In genomic region chr10:71597821-71598498, GRCh38 we compare ENCODE assay signal across 10 cellular contexts.
DNase-seq lines count a peak whose midpoint lies in the region; TF ChIP-seq lines count a peak whose summit lies in the region.
"Had no signal": no experiment of that assay in that cellular context is flagged by ENCODE, and none has a peak within 500 bp of the region (broad histone marks: within the 10 kb centered on the region; RNA-seq: fewer than 3 reads in every experiment).

No MANE protein-coding gene starts in this region.

- H3K9me3 Mint-ChIP-seq in CD8-positive, alpha-beta memory T cell, result no peaks in the 10 kb centered on the region
- H3K9me3 Mint-ChIP-seq: HFFc6 had no signal

- H3K27me3 Mint-ChIP-seq in CD8-positive, alpha-beta memory T cell, result peaks cover 0 to 2% of the 10 kb centered on the region in 2 donors

- CTCF ChIA-PET in CD8-positive, alpha-beta memory T cell (lab: Charles Lee), result no interaction called here

- 30% methylated on average over 12 of the region's 12 CpGs for WGBS in liver
- 30 to 39% methylated on average over 10 to 12 of the region's 12 CpGs for WGBS in tibial nerve, 2 donors

- DNase-seq in DMS 273 (lab: John Stamatoyannopoulos, UW; ENCODE audit: unreplicated experiment) (peak; percentile 59), DMS 273 treated with DMSO at 0.1 percent for 48 hours (lab: John Stamatoyannopoulos, UW) (no peak), ascending aorta (ENCODE audit: low spot score in 2 of 2) (peak; percentile 18 to 71), tibial nerve (ENCODE audit: low spot score in 2 of 2) (peak; percentile 22 to 39), iPS-NIHi7 (ENCODE audit: extremely low spot score) (no peak), SHP77 treated with DMSO at 0.1 percent for 48 hours (lab: John Stamatoyannopoulos, UW) (no peak)
- DNase-seq in CD8-positive, alpha-beta memory T cell, result no peak

- peak; percentile 46 to 51 for TF ChIP-seq RAD21 in liver (IDR thresholded peaks at IDR 0.05)

- H3K27ac ChIP-seq in ascending aorta (peak overlapping the region; percentile 63 to 64), liver (ENCODE audit: low read depth in 1 of 2, low read length in 2 of 2) (peak overlapping the region; percentile 70 to 84), tibial nerve (peak overlapping the region; percentile 37 to 92 (median 70))
- no peak overlapping the region for H3K27ac ChIP-seq in CD8-positive, alpha-beta memory T cell (ENCODE audit: low read depth, low read length)
- H3K27ac ChIP-seq: 22Rv1 had no signal

- H3K36me3 Mint-ChIP-seq in CD8-positive, alpha-beta memory T cell, result no peaks in the 10 kb centered on the region

- no peak overlapping the region for H3K4me3 Mint-ChIP-seq in CD8-positive, alpha-beta memory T cell
- H3K4me3 Mint-ChIP-seq: HFFc6 had no signal

- H3K4me1 Mint-ChIP-seq in CD8-positive, alpha-beta memory T cell, result no peaks in the 10 kb centered on the region

- intact Hi-C loops in ascending aorta (cut with DNase I), result no loop called here

- H3K36me3 ChIP-seq in ascending aorta, result no peaks in the 10 kb centered on the region
- H3K36me3 ChIP-seq in liver (ENCODE audit: control insufficient read depth in 4 of 4, insufficient read depth in 3 of 4, low read depth in 1 of 4, low read length in 3 of 4), result no peaks in the 10 kb centered on the region
- no peaks in the 10 kb centered on the region for H3K36me3 ChIP-seq in tibial nerve
- no peaks in the 10 kb centered on the region for H3K36me3 ChIP-seq in CD8-positive, alpha-beta memory T cell (ENCODE audit: insufficient read depth, low read length)

- H3K9me3 ChIP-seq in ascending aorta (no peaks in the 10 kb centered on the region), liver (ENCODE audit: control insufficient read depth in 4 of 4, low read length in 3 of 4) (no peaks in the 10 kb centered on the region), tibial nerve (no peaks in the 10 kb centered on the region)
- H3K9me3 ChIP-seq in CD8-positive, alpha-beta memory T cell (ENCODE audit: low read length), result no peaks in the 10 kb centered on the region

- no peaks in the 10 kb centered on the region for H3K27me3 ChIP-seq in ascending aorta
- no peaks in the 10 kb centered on the region for H3K27me3 ChIP-seq in liver (ENCODE audit: control insufficient read depth in 4 of 4, insufficient read depth in 4 of 4, low read length in 3 of 4)
- H3K27me3 ChIP-seq in tibial nerve, result no peaks in the 10 kb centered on the region
- H3K27me3 ChIP-seq in CD8-positive, alpha-beta memory T cell (ENCODE audit: insufficient read depth, low read length, poor library complexity, severe bottlenecking), result no peaks in the 10 kb centered on the region

- peak overlapping the region in 1 of 2 donors; percentile 20 for H3K9ac ChIP-seq in liver (ENCODE audit: low read depth in 1 of 2, low read length in 2 of 2)

- POLR2A ChIA-PET in CD8-positive, alpha-beta memory T cell (lab: Charles Lee), result no interaction called here

- H3K4me3 ChIP-seq in ascending aorta, result no peak overlapping the region
- no peak overlapping the region for H3K4me3 ChIP-seq in liver (ENCODE audit: low read depth in 1 of 3, low read length in 3 of 3)
- H3K4me3 ChIP-seq in tibial nerve, result no peak overlapping the region
- H3K4me3 ChIP-seq in CD8-positive, alpha-beta memory T cell (ENCODE audit: low read length), result no peak overlapping the region

- TF ChIP-seq POLR2A in tibial nerve (IDR thresholded peaks at IDR 0.05), result no peak

- no peak overlapping the region for H3K27ac Mint-ChIP-seq in CD8-positive, alpha-beta memory T cell
- H3K27ac Mint-ChIP-seq: HFFc6 had no signal

- TF ChIP-seq EP300 in tibial nerve (IDR thresholded peaks at IDR 0.05), result peak in 1 of 2 donors; percentile 47

- no peak for TF ChIP-seq CTCF in ascending aorta (IDR thresholded peaks at IDR 0.05)
- no peak for TF ChIP-seq CTCF in liver (IDR thresholded peaks at IDR 0.05; ENCODE audit: low read depth, low read length, missing input control)
- TF ChIP-seq CTCF in tibial nerve (IDR thresholded peaks at IDR 0.05), result no peak

- H3K4me1 ChIP-seq in ascending aorta (no peaks in the 10 kb centered on the region), liver (ENCODE audit: control insufficient read depth in 4 of 4, insufficient read depth in 4 of 4, low read length in 3 of 4) (peaks cover 22 to 35% (median 28%) of the 10 kb centered on the region in 4 donors), tibial nerve (peaks cover 0 to 39% (median 17%) of the 10 kb centered on the region in 4 donors)
- H3K4me1 ChIP-seq in CD8-positive, alpha-beta memory T cell (ENCODE audit: insufficient read depth, low read length), result no peaks in the 10 kb centered on the region

TF ChIP-seq in liver, 16 proteins besides CTCF, POLR2A, EP300 and RAD21:
- TF ChIP-seq GABPA (IDR thresholded peaks at IDR 0.05 in 1 of 2, conservative IDR thresholded peaks at IDR 0.05 in 1 of 2), result peak in 1 of 2 donors; percentile 43
- TF ChIP-seq MAX (IDR thresholded peaks at IDR 0.05), result peak; percentile 97
- TF ChIP-seq ATF3 (IDR thresholded peaks at IDR 0.05), result peak; percentile 41
- peak; percentile 87 for TF ChIP-seq YY1 (IDR thresholded peaks at IDR 0.05)
- TF ChIP-seq FOXA1 (IDR thresholded peaks at IDR 0.05), result no peak
- peak in 1 of 2 donors; percentile 89 for TF ChIP-seq JUND (IDR thresholded peaks at IDR 0.05)
- peak; percentile 66 to 89 for TF ChIP-seq HNF4A (conservative IDR thresholded peaks at IDR 0.05)
- peak; percentile 36 for TF ChIP-seq HNF4G (IDR thresholded peaks at IDR 0.05)
- peak; percentile 32 to 68 for TF ChIP-seq EGR1 (IDR thresholded peaks at IDR 0.05; ENCODE audit: low read depth in 2 of 2)
- TF ChIP-seq TAF1 (conservative IDR thresholded peaks at IDR 0.05), result no peak
- peak; percentile 50 for TF ChIP-seq REST (IDR thresholded peaks at IDR 0.05)
- TF ChIP-seq RXRA (IDR thresholded peaks at IDR 0.05), result peak; percentile 89 to 97
- TF ChIP-seq FOXA2 (IDR thresholded peaks at IDR 0.05), result peak; percentile 47
- TF ChIP-seq, protein P1, sequence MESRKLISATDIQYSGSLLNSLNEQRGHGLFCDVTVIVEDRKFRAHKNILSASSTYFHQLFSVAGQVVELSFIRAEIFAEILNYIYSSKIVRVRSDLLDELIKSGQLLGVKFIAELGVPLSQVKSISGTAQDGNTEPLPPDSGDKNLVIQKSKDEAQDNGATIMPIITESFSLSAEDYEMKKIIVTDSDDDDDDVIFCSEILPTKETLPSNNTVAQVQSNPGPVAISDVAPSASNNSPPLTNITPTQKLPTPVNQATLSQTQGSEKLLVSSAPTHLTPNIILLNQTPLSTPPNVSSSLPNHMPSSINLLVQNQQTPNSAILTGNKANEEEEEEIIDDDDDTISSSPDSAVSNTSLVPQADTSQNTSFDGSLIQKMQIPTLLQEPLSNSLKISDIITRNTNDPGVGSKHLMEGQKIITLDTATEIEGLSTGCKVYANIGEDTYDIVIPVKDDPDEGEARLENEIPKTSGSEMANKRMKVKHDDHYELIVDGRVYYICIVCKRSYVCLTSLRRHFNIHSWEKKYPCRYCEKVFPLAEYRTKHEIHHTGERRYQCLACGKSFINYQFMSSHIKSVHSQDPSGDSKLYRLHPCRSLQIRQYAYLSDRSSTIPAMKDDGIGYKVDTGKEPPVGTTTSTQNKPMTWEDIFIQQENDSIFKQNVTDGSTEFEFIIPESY (IDR thresholded peaks at IDR 0.05), result peak; percentile 68
- peak; percentile 87 for TF ChIP-seq SP1 (IDR thresholded peaks at IDR 0.05)
- no peak for TF ChIP-seq NR2F2 (IDR thresholded peaks at IDR 0.05)

Comparison
In these comparisons a context has a peak if more than half of its experiments do, and no peak if none do; other contexts are left out.
1. DNase-seq: peak in DMS 273 (single experiment), ascending aorta (2 of 2) and tibial nerve (2 of 2); none in DMS 273 treated with DMSO at 0.1 percent for 48 hours (single experiment), iPS-NIHi7 (single experiment), SHP77 treated with DMSO at 0.1 percent for 48 hours (single experiment) and CD8-positive, alpha-beta memory T cell (0 of 5).